Comparison of ENCODE assay signal across 19 cellular contexts in genomic region chr15:71390101-71390500, GRCh38.
DNase-seq lines count a peak whose midpoint lies in the region; ATAC-seq and TF ChIP-seq lines count a peak whose summit lies in the region.
"Had no signal": no experiment of that assay in that cellular context is flagged by ENCODE, and none has a peak within 500 bp of the region (broad histone marks: within the 10 kb centered on the region; RNA-seq: fewer than 3 reads in every experiment).

No MANE protein-coding gene starts in this region.

- peaks cover 12% of the 10 kb centered on the region for H3K9me3 ChIP-seq in BLaER1
- H3K9me3 ChIP-seq in RWPE2 (ENCODE audit: severe bottlenecking): no peaks in the 10 kb centered on the region
- H3K9me3 ChIP-seq in testis: no peaks in the 10 kb centered on the region
- H3K9me3 ChIP-seq: SJSA1 had no signal

- peaks cover 3% of the 10 kb centered on the region for H3K36me3 Mint-ChIP-seq in mesothelial cell of epicardium
- no peaks in the 10 kb centered on the region for H3K36me3 Mint-ChIP-seq in stimulated activated effector memory CD8-positive, alpha-beta T cell treated with anti-CD3 and anti-CD28 coated beads, Interleukin-12 subunit alpha, Interleukin-12 subunit beta, amount 100 ng/mL, for 72 hours
- H3K36me3 Mint-ChIP-seq in activated T-cell treated with anti-CD3 and anti-CD28 coated beads, Interleukin-2, amount 50 U/mL, for 72 hours (ENCODE audit: insufficient read depth in 2 of 2): peaks cover 0 to 4% of the 10 kb centered on the region in 2 donors

- H3K4me1 Mint-ChIP-seq in mesothelial cell of epicardium: peaks cover 83% of the 10 kb centered on the region
- no peaks in the 10 kb centered on the region for H3K4me1 Mint-ChIP-seq in stimulated activated effector memory CD8-positive, alpha-beta T cell treated with anti-CD3 and anti-CD28 coated beads, Interleukin-12 subunit alpha, Interleukin-12 subunit beta, amount 100 ng/mL, for 72 hours
- H3K4me1 Mint-ChIP-seq in activated T-cell treated with anti-CD3 and anti-CD28 coated beads, Interleukin-2, amount 50 U/mL, for 72 hours (ENCODE audit: low read depth): no peaks in the 10 kb centered on the region

- no peak overlapping the region for H3K4me3 ChIP-seq in BLaER1
- H3K4me3 ChIP-seq in RWPE2 (ENCODE audit: severe bottlenecking): no peak overlapping the region
- no peak overlapping the region for H3K4me3 ChIP-seq in testis
- H3K4me3 ChIP-seq: SJSA1 had no signal

- no peak for TF ChIP-seq POLR2A in testis (IDR thresholded peaks at IDR 0.05)

- 0 out of 3 replicates have a peak, but pooled peaks have one; percentile 33 for ATAC-seq in RWPE2 (ENCODE audit: low read depth)
- no peak for ATAC-seq in stimulated activated effector memory CD8-positive, alpha-beta T cell treated with anti-CD3 and anti-CD28 coated beads, Interleukin-12 subunit alpha, Interleukin-12 subunit beta, amount 100 ng/mL, for 72 hours
- no peak for ATAC-seq in activated T-cell treated with anti-CD3 and anti-CD28 coated beads, Interleukin-2, amount 50 U/mL, for 72 hours (replicated peaks in 1 of 2)

- H3K9ac ChIP-seq in BLaER1: no peak overlapping the region

- peak overlapping the region; percentile 91 for H3K27ac Mint-ChIP-seq in mesothelial cell of epicardium
- no peak overlapping the region for H3K27ac Mint-ChIP-seq in stimulated activated effector memory CD8-positive, alpha-beta T cell treated with anti-CD3 and anti-CD28 coated beads, Interleukin-12 subunit alpha, Interleukin-12 subunit beta, amount 100 ng/mL, for 72 hours
- no peak overlapping the region for H3K27ac Mint-ChIP-seq in activated T-cell treated with anti-CD3 and anti-CD28 coated beads, Interleukin-2, amount 50 U/mL, for 72 hours
- H3K27ac Mint-ChIP-seq: H9 had no signal

- H3K4me1 ChIP-seq in BLaER1 (peaks cover 62% of the 10 kb centered on the region), RWPE2 (ENCODE audit: insufficient read depth, poor library complexity, severe bottlenecking) (peaks cover 4% of the 10 kb centered on the region), testis (peaks cover 5% of the 10 kb centered on the region)

- H3K9me3 Mint-ChIP-seq in mesothelial cell of epicardium: no peaks in the 10 kb centered on the region
- no peaks in the 10 kb centered on the region for H3K9me3 Mint-ChIP-seq in stimulated activated effector memory CD8-positive, alpha-beta T cell treated with anti-CD3 and anti-CD28 coated beads, Interleukin-12 subunit alpha, Interleukin-12 subunit beta, amount 100 ng/mL, for 72 hours
- H3K9me3 Mint-ChIP-seq in activated T-cell treated with anti-CD3 and anti-CD28 coated beads, Interleukin-2, amount 50 U/mL, for 72 hours: peaks cover 0 to 4% of the 10 kb centered on the region in 2 donors

- H3K27me3 ChIP-seq in BLaER1 (no peaks in the 10 kb centered on the region), RWPE2 (ENCODE audit: insufficient read depth, poor library complexity, severe bottlenecking) (no peaks in the 10 kb centered on the region), testis (no peaks in the 10 kb centered on the region)
- H3K27me3 ChIP-seq: SJSA1 had no signal

- no peak overlapping the region for H3K27ac ChIP-seq in BLaER1
- H3K27ac ChIP-seq in RWPE2 (ENCODE audit: poor library complexity, severe bottlenecking): peak overlapping the region; percentile 10
- H3K27ac ChIP-seq in testis: no peak overlapping the region
- H3K27ac ChIP-seq: HL-60, SJSA1 had no signal

- peak overlapping the region; percentile 76 for H3K4me2 ChIP-seq in BLaER1

- intact Hi-C loops in testis (cut with DNase I; ENCODE audit: low total_unique reads): no loop called here

- H4K20me1 ChIP-seq in BLaER1: no peaks in the 10 kb centered on the region

- H3K4me3 Mint-ChIP-seq in mesothelial cell of epicardium: no peak overlapping the region
- H3K4me3 Mint-ChIP-seq in stimulated activated effector memory CD8-positive, alpha-beta T cell treated with anti-CD3 and anti-CD28 coated beads, Interleukin-12 subunit alpha, Interleukin-12 subunit beta, amount 100 ng/mL, for 72 hours: no peak overlapping the region
- no peak overlapping the region for H3K4me3 Mint-ChIP-seq in activated T-cell treated with anti-CD3 and anti-CD28 coated beads, Interleukin-2, amount 50 U/mL, for 72 hours
- H3K4me3 Mint-ChIP-seq: H9 had no signal

- H3K36me3 ChIP-seq in BLaER1 (no peaks in the 10 kb centered on the region), RWPE2 (ENCODE audit: low read depth) (peaks cover 9% of the 10 kb centered on the region), testis (ENCODE audit: low read depth, missing control alignments) (no peaks in the 10 kb centered on the region)
- H3K36me3 ChIP-seq: SJSA1 had no signal

- TF ChIP-seq CTCF in RWPE2 (IDR thresholded peaks at IDR 0.05; ENCODE audit: poor library complexity, severe bottlenecking): no peak
- no peak for TF ChIP-seq CTCF in mesothelial cell of epicardium (IDR thresholded peaks at IDR 0.05; ENCODE audit: unreplicated experiment)
- TF ChIP-seq CTCF in testis (IDR thresholded peaks at IDR 0.05): no peak

- 69 to 81% methylated on average over 2 of the region's 2 CpGs for WGBS in testis, 2 donors

- no peaks in the 10 kb centered on the region for H3K27me3 Mint-ChIP-seq in mesothelial cell of epicardium (ENCODE audit: low read depth)
- H3K27me3 Mint-ChIP-seq in activated T-cell treated with anti-CD3 and anti-CD28 coated beads, Interleukin-2, amount 50 U/mL, for 72 hours (ENCODE audit: low read depth): peaks cover 28% of the 10 kb centered on the region

- DNase-seq in HT-29 (ENCODE audit: low spot score): peak; percentile 77
- DNase-seq in RWPE2 (ENCODE audit: low spot score): no peak
- no peak for DNase-seq in mesothelial cell of epicardium (ENCODE audit: low spot score in 2 of 2, unreplicated experiment in 2 of 2)
- no peak for DNase-seq in testis
- DNase-seq in stimulated activated effector memory CD8-positive, alpha-beta T cell treated with anti-CD3 and anti-CD28 coated beads, Interleukin-12 subunit alpha, Interleukin-12 subunit beta, amount 100 ng/mL, for 72 hours (ENCODE audit: low spot score in 2 of 2): no peak
- DNase-seq in activated T-cell treated with anti-CD3 and anti-CD28 coated beads, Interleukin-2, amount 50 U/mL, for 72 hours: no peak
- DNase-seq: C1 segment of cervical spinal cord, DND-41, H9, IMR-90, MM.1S, NCI-H1092 treated with DMSO at 0.1 percent for 48 hours, NCI-H2081 treated with DMSO at 0.1 percent for 48 hours, NCI-H226, NCI-H524, SW 1271 had no signal
